Comparison of ENCODE assay signal across 8 cellular contexts in the genomic region with DNA sequence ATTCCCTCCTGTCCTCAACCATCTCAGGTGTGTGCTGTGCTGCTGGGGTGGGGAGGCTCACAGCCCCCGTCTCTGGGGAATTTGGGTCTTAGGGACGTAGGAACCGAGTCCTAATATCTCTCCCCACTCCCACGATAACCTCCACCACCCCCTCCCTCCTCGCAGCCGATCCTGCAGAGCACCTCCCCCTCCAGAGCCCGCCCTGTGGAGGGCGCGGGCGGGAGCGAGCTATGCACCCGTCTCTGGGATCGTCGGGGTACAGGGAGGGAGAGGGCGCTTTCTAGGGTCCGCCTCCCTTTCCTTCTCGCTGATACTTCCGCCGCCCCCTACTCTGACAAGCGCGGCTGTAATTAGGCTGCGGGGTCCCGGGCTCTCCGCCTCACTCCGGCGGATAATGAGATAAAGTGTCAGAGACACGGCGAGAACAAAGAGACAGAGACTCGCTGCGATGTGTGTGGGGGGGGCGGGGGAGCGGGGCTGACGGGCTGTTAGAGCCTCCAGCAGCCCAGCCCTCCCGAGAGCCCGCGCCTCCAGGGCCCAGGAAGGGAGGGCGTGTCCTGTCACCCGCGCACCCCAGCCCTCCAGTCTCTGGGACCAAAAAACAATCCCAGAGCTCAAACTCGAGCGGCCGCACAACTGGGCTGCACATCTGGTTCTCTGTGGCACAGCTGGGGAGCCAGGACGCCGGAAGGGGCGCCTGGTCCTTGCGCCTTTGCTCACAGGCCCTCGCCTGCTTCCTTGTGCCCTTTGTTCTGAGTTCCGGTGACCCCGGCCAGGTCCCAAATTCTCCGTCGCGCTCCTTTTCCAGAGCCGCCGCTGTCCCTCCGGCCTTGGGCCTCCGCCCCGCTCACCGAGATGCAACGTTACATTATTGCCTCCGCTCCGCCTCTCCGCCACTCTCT. TPM values are rescaled to one million over a fixed set of nuclear protein-coding genes. Genes with fewer than 3 reads are reported as not detected.
DNase-seq lines count a peak whose midpoint lies in the region; ATAC-seq and TF ChIP-seq lines count a peak whose summit lies in the region.

No MANE protein-coding gene starts in this region.

- H3K9me3 ChIP-seq in adipocyte (ENCODE audit: control insufficient read depth, low read length) = no peaks in the 10 kb centered on the region
- no peaks in the 10 kb centered on the region for H3K9me3 ChIP-seq in right lobe of liver

- no peak for ATAC-seq in right lobe of liver
- no peak for ATAC-seq in activated CD4-positive, CD25-positive, alpha-beta regulatory T cell treated with anti-CD3 and anti-CD28 coated beads, Interleukin-2, amount 50 U/mL, for 24 hours
- no peak for ATAC-seq in HG03039 (IDR thresholded peaks at IDR 0.05; ENCODE audit: unreplicated experiment)

- TF ChIP-seq CTCF in right lobe of liver (IDR thresholded peaks at IDR 0.05) (no peak), type B pancreatic cell (conservative IDR thresholded peaks at IDR 0.05) (no peak)

- DNase-seq in Daoy (ENCODE audit: low read depth) = peak; percentile 64
- peak; percentile 78 for DNase-seq in NAMALWA (ENCODE audit: low spot score)
- no peak for DNase-seq in adipocyte (ENCODE audit: low read depth)
- DNase-seq in right lobe of liver = no peak
- DNase-seq in type B pancreatic cell (ENCODE audit: extremely low spot score, unreplicated experiment) = no peak
- DNase-seq in hepatic stellate cell (ENCODE audit: low spot score) = no peak

- peaks cover 51% of the 10 kb centered on the region for H3K4me1 ChIP-seq in adipocyte (ENCODE audit: control insufficient read depth, insufficient read depth, low read length)
- peaks cover 0 to 55% (median 20%) of the 10 kb centered on the region in 4 donors for H3K4me1 ChIP-seq in right lobe of liver

- peaks cover 15% of the 10 kb centered on the region for H3K36me3 ChIP-seq in adipocyte (ENCODE audit: control insufficient read depth, insufficient read depth, low read length, severe bottlenecking)
- peaks cover 0 to 15% (median 7%) of the 10 kb centered on the region in 4 donors for H3K36me3 ChIP-seq in right lobe of liver

- intact Hi-C loops in right lobe of liver (cut with DNase I) = no loop called here

- no peak for TF ChIP-seq POLR2A in right lobe of liver (IDR thresholded peaks at IDR 0.05)

- peaks cover 51% of the 10 kb centered on the region for H3K4me1 Mint-ChIP-seq in type B pancreatic cell (ENCODE audit: unreplicated experiment)

- peak overlapping the region; percentile 91 for H3K9ac ChIP-seq in adipocyte (ENCODE audit: low read length)

- H3K4me3 ChIP-seq in adipocyte (ENCODE audit: low read length) = peak overlapping the region; percentile 81
- peak overlapping the region; percentile 12 to 16 (median 15) for H3K4me3 ChIP-seq in right lobe of liver

- no peak overlapping the region for H3K27ac ChIP-seq in right lobe of liver

- H3K27me3 Mint-ChIP-seq in type B pancreatic cell = peaks cover 64% of the 10 kb centered on the region

- H3K27me3 ChIP-seq in adipocyte (replicated peaks; ENCODE audit: control insufficient read depth, insufficient read depth, low read length) (peaks cover 4% of the 10 kb centered on the region), right lobe of liver (peaks cover 0 to 7% of the 10 kb centered on the region in 2 donors)

- H3K27ac Mint-ChIP-seq in type B pancreatic cell = peak overlapping the region; percentile 82

- no peaks in the 10 kb centered on the region for H3K9me3 Mint-ChIP-seq in type B pancreatic cell

- peaks cover 9% of the 10 kb centered on the region for H3K36me3 Mint-ChIP-seq in type B pancreatic cell

- WGBS in right lobe of liver (ENCODE audit: insufficient coverage, low coverage, low lambda C conversion rate, missing lambda C conversion rate) = 8% methylated on average over 19 of the region's 62 CpGs

- peak overlapping the region; percentile 91 for H3K4me3 Mint-ChIP-seq in type B pancreatic cell

RNA-seq across cellular contexts. Expression of gene SHMT2, which starts 8.7 kb away (rescaled TPM):
- total RNA-seq in Daoy (2014; rRNA removed; shearing (Covaris generic)) = 196 and 236 TPM in 2 replicates
- total RNA-seq in right lobe of liver (100 to 1,000 TPM; 157 to 228 (median 194) TPM), type B pancreatic cell (ENCODE audit: low replicate concordance) (108 and 131 TPM in 2 replicates)

RNA-seq across cellular contexts. Expression of gene STAC3, which starts 12.8 kb away (rescaled TPM):
- total RNA-seq in Daoy (2014; rRNA removed; shearing (Covaris generic)) = 0.69 TPM in 1 of 2 replicates, not detected in the other
- 1 to 10 TPM in 5 of 6 experiments, under 1 TPM in 1; 0.98 to 4.5 (median 1.8) TPM for total RNA-seq in right lobe of liver
- 1.6 and 4.8 TPM in 2 replicates for total RNA-seq in type B pancreatic cell (ENCODE audit: low replicate concordance)

RNA-seq across cellular contexts. Expression of gene NXPH4, which starts 21.6 kb away (rescaled TPM):
- 0.33 and 1.7 TPM in 2 replicates for total RNA-seq in Daoy (2014; rRNA removed; shearing (Covaris generic))
- total RNA-seq in right lobe of liver (1 to 10 TPM in 2 of 6 experiments, under 1 TPM in 1, not detected in 3; 0.87 to 1.5 (median 1.2) TPM), type B pancreatic cell (ENCODE audit: low replicate concordance) (15.1 and 45.5 TPM in 2 replicates)

Comparison
In these comparisons a context has a peak if more than half of its experiments do, and no peak if none do; other contexts are left out.
1. DNase-seq: peak in Daoy (single experiment) and NAMALWA (single experiment); none in adipocyte (single experiment), right lobe of liver (0 of 3), type B pancreatic cell (single experiment) and hepatic stellate cell (single experiment).